ENCODE assay signal across 8 cellular contexts in genomic region chr12:47079365-47079893, GRCh38. TPM values are rescaled to one million over a fixed set of nuclear protein-coding genes. Genes with fewer than 3 reads are reported as not detected.
DNase-seq lines count a peak whose midpoint lies in the region; ATAC-seq, FAIRE-seq and TF ChIP-seq lines count a peak whose summit lies in the region.

A gene with protein sequence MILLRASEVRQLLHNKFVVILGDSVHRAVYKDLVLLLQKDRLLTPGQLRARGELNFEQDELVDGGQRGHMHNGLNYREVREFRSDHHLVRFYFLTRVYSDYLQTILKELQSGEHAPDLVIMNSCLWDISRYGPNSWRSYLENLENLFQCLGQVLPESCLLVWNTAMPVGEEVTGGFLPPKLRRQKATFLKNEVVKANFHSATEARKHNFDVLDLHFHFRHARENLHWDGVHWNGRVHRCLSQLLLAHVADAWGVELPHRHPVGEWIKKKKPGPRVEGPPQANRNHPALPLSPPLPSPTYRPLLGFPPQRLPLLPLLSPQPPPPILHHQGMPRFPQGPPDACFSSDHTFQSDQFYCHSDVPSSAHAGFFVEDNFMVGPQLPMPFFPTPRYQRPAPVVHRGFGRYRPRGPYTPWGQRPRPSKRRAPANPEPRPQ (plus strand): TSS chr12:47079621. CDS start chr12:47235064, 155,443 bp downstream.

- intact Hi-C loops in activated naive CD4-positive, alpha-beta T cell treated with anti-CD3 and anti-CD28 coated beads for 36 hours (cut with micrococcal nuclease), result loop anchor here (1.0 to 5.0 kb wide), 7 partner anchors 47 to 608 kb away; no protein-coding TSS in a partner anchor
- intact Hi-C loops in posterior cingulate gyrus (cut with DNase I), result no loop called here

- peak within 1 kb of the TSS; percentile 78 for H3K4me3 ChIP-seq in SJSA1
- H3K4me3 ChIP-seq in cardiac muscle cell, result peak within 1 kb of the TSS; percentile 36
- peak within 1 kb of the TSS; percentile 63 to 83 (median 73) for H3K4me3 ChIP-seq in upper lobe of left lung

- H3K9me3 Mint-ChIP-seq in activated naive CD4-positive, alpha-beta T cell treated with anti-CD3 and anti-CD28 coated beads for 36 hours, result no peaks in the 10 kb centered on the region

- H3K4me1 ChIP-seq in SJSA1 (replicated peaks), result peaks cover 59% of the 10 kb centered on the region
- H3K4me1 ChIP-seq in cardiac muscle cell (ENCODE audit: low read depth), result no peaks in the 10 kb centered on the region
- peaks cover 27 to 48% (median 38%) of the 10 kb centered on the region in 4 donors for H3K4me1 ChIP-seq in upper lobe of left lung

- peak; percentile 58 for FAIRE-seq in HTR-8/SVneo (lab: Jason Lieb, UNC)

- TF ChIP-seq CTCF in cardiac muscle cell (IDR thresholded peaks at IDR 0.05; ENCODE audit: low read depth, low read length), result peak; percentile 60
- peak in 4 of 6 experiments; percentile 8 to 45 (median 20) for TF ChIP-seq CTCF in upper lobe of left lung (IDR thresholded peaks at IDR 0.05)

- DNase-seq in Ammon's horn (ENCODE audit: low spot score) (peak; percentile 65), HTR-8/SVneo (ENCODE audit: insufficient read length, low spot score) (no peak), SJSA1 (ENCODE audit: low read depth in 1 of 2, low spot score in 2 of 2) (peak; percentile 65 to 79), cardiac muscle cell (ENCODE audit: low read depth in 1 of 2, low spot score in 1 of 2) (peak; percentile 80 to 86), posterior cingulate gyrus (peak; percentile 19 to 93 (median 65)), upper lobe of left lung (peak; percentile 86 to 94)
- peak; percentile 88 for DNase-seq in activated naive CD4-positive, alpha-beta T cell treated with anti-CD3 and anti-CD28 coated beads for 36 hours

- WGBS in upper lobe of left lung, 2 donors, result 1% methylated on average over 22 to 52 of the region's 54 CpGs

- peaks cover 33% of the 10 kb centered on the region for H3K36me3 Mint-ChIP-seq in activated naive CD4-positive, alpha-beta T cell treated with anti-CD3 and anti-CD28 coated beads for 36 hours (ENCODE audit: low read depth)

- peak in 1 of 4 donors; percentile 33 for TF ChIP-seq POLR2A in upper lobe of left lung (IDR thresholded peaks at IDR 0.05)

- peak within 1 kb of the TSS; percentile 94 for H3K27ac Mint-ChIP-seq in activated naive CD4-positive, alpha-beta T cell treated with anti-CD3 and anti-CD28 coated beads for 36 hours

- ATAC-seq in GM19328 (IDR thresholded peaks at IDR 0.05; ENCODE audit: unreplicated experiment), result peak; percentile 74
- ATAC-seq in upper lobe of left lung (ENCODE audit: low FRiP score in 2 of 2), result peak; percentile 64 to 70

- H3K9me3 ChIP-seq in SJSA1 (replicated peaks), result no peaks in the 10 kb centered on the region
- H3K9me3 ChIP-seq in cardiac muscle cell (ENCODE audit: low read depth), result no peaks in the 10 kb centered on the region
- no peaks in the 10 kb centered on the region for H3K9me3 ChIP-seq in upper lobe of left lung

- H3K27ac ChIP-seq in SJSA1 (peak within 1 kb of the TSS; percentile 68), cardiac muscle cell (no peak within 1 kb of the TSS), upper lobe of left lung (peak within 1 kb of the TSS; percentile 89 to 96 (median 94))

- peak within 1 kb of the TSS; percentile 95 for H3K4me3 Mint-ChIP-seq in activated naive CD4-positive, alpha-beta T cell treated with anti-CD3 and anti-CD28 coated beads for 36 hours

- H3K27me3 ChIP-seq in SJSA1 (replicated peaks) (no peaks in the 10 kb centered on the region), cardiac muscle cell (no peaks in the 10 kb centered on the region), upper lobe of left lung (no peaks in the 10 kb centered on the region)

- CTCF ChIA-PET in activated naive CD4-positive, alpha-beta T cell treated with anti-CD3 and anti-CD28 coated beads for 36 hours (lab: Charles Lee), result interaction anchor here (0.7 to 3.4 kb wide), 13 partner anchors 9 to 318 kb away, joined by 3 to 15 read pairs (median 5); no protein-coding TSS in a partner anchor

- H3K36me3 ChIP-seq in SJSA1 (peaks cover 12% of the 10 kb centered on the region), cardiac muscle cell (no peaks in the 10 kb centered on the region), upper lobe of left lung (no peaks in the 10 kb centered on the region)

- peaks cover 68% of the 10 kb centered on the region for H3K4me1 Mint-ChIP-seq in activated naive CD4-positive, alpha-beta T cell treated with anti-CD3 and anti-CD28 coated beads for 36 hours (ENCODE audit: low read depth)

- TF ChIP-seq EP300 in upper lobe of left lung (IDR thresholded peaks at IDR 0.05), result no peak

- H3K27me3 Mint-ChIP-seq in activated naive CD4-positive, alpha-beta T cell treated with anti-CD3 and anti-CD28 coated beads for 36 hours (ENCODE audit: low read depth), result no peaks in the 10 kb centered on the region

RNA-seq across cellular contexts. Expression of the gene that starts here (rescaled TPM):
- 0.39 and 13.1 TPM in 2 replicates for total RNA-seq in SJSA1 (2014; rRNA removed; shearing (Covaris generic))
- 100 to 1,000 TPM; 138 to 143 TPM for total RNA-seq in activated naive CD4-positive, alpha-beta T cell treated with anti-CD3 and anti-CD28 coated beads for 36 hours
- 0.80 and 2.1 TPM in 2 replicates for total RNA-seq in cardiac muscle cell
- polyA plus RNA-seq in cardiac muscle cell, result 0.45 and 0.92 TPM in 2 replicates
- 10 to 100 TPM in 3 of 6 donors, 1 to 10 TPM in 3; 4.6 to 53.4 (median 11.7) TPM for total RNA-seq in upper lobe of left lung
